ENCODE assay signal across 13 cellular contexts in genomic region chr4:81465668-81466357, GRCh38. TPM values are rescaled to one million over a fixed set of nuclear protein-coding genes. Genes with fewer than 3 reads are reported as not detected.
A peak's percentile ranks its signal among the peaks of the same experiment; 100 is the strongest.
DNase-seq lines count a peak whose midpoint lies in the region; ATAC-seq and TF ChIP-seq lines count a peak whose summit lies in the region.
"Had no signal": no experiment of that assay in that cellular context is flagged by ENCODE, and none has a peak within 500 bp of the region (broad histone marks: within the 10 kb centered on the region; RNA-seq: fewer than 3 reads in every experiment).

No MANE protein-coding gene starts in this region.

- H3K27me3 ChIP-seq in suprapubic skin = no peaks in the 10 kb centered on the region

- no peak for ATAC-seq in GM18511 (IDR thresholded peaks at IDR 0.05; ENCODE audit: unreplicated experiment)
- ATAC-seq: stimulated activated naive B cell treated with anti-CD40 and anti-IgM and Interleukin-4, amounts not matched to agents 10 μg/mL and 1 μg/mL and 100 μg/mL, for 72 hours had no signal

- TF ChIP-seq CTCF in suprapubic skin (IDR thresholded peaks at IDR 0.05) = no peak

- peak overlapping the region; percentile 55 for H3K27ac ChIP-seq in suprapubic skin
- H3K27ac ChIP-seq: 22Rv1, C4-2B had no signal

- no peak for TF ChIP-seq EP300 in suprapubic skin (IDR thresholded peaks at IDR 0.05)

- no peak overlapping the region for H3K4me3 ChIP-seq in suprapubic skin

- TF ChIP-seq POLR2A in suprapubic skin (IDR thresholded peaks at IDR 0.05) = no peak

- peaks cover 77% of the 10 kb centered on the region for H3K4me1 ChIP-seq in suprapubic skin

- 48% methylated on average over 6 of the region's 6 CpGs for WGBS in suprapubic skin

- H3K9me3 ChIP-seq in suprapubic skin = no peaks in the 10 kb centered on the region

- no peaks in the 10 kb centered on the region for H3K36me3 ChIP-seq in suprapubic skin

- peak; percentile 60 for DNase-seq in DMS53 (lab: John Stamatoyannopoulos, UW)
- no peak for DNase-seq in DMS53 treated with DMSO at 0.1 percent for 48 hours (lab: John Stamatoyannopoulos, UW; ENCODE audit: unreplicated experiment)
- DNase-seq in NCI-H510A treated with DMSO at 0.1 percent for 48 hours (lab: John Stamatoyannopoulos, UW) = peak; percentile 77
- peak; percentile 27 for DNase-seq in globus pallidus (ENCODE audit: low spot score)
- no peak for DNase-seq in suprapubic skin (ENCODE audit: low spot score in 2 of 2)
- no peak for DNase-seq in cerebellar nuclear complex (lab: John Stamatoyannopoulos, UW)
- DNase-seq in NCI-H446 (lab: John Stamatoyannopoulos, UW) = no peak
- DNase-seq: activated CD4-positive, CD25-positive, alpha-beta regulatory T cell; hippocampal formation; stimulated activated naive B cell treated with anti-CD40 and anti-IgM and Interleukin-4, amounts not matched to agents 10 μg/mL and 1 μg/mL and 100 μg/mL, for 72 hours had no signal

RNA-seq across cellular contexts. Expression of gene RASGEF1B, which starts 5.9 kb away (rescaled TPM):
- 100 to 1,000 TPM in 1 of 4 donors, 10 to 100 TPM in 3; 32.4 to 106 (median 63.0) TPM for total RNA-seq in suprapubic skin

Comparison
In these comparisons a context has a peak if more than half of its experiments do, and no peak if none do; other contexts are left out.
1. DNase-seq: peak in DMS53 (single experiment), NCI-H510A treated with DMSO at 0.1 percent for 48 hours (single experiment) and globus pallidus (single experiment); none in DMS53 treated with DMSO at 0.1 percent for 48 hours (single experiment), suprapubic skin (0 of 2), cerebellar nuclear complex (0 of 2) and NCI-H446 (0 of 2).